In the genomic region with DNA sequence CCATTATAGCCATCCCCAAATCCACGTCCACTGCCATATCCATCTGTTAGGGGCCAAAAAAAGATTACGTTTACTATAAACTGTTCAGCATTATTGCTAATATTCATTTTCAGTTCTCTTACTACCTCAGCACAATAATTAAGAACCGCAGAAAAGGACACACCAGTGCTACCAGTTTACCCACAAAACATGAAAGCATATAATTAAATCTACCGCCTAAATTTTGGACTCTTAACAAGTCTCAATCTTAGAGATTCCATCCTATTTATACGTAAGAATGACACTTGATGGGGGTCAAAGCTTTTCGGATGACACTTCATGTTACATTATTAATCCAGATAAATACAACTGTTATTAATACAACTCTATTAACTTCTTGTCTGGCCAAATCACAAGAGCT, we compare ENCODE assay signal across 1 cellular context.
TF ChIP-seq lines count a peak whose summit lies in the region.

No MANE protein-coding gene starts in this region.

TF ChIP-seq in WTC11, 78 proteins besides CTCF, POLR2A, EP300 and RAD21 (continued from another document):
- TF ChIP-seq, protein P1, sequence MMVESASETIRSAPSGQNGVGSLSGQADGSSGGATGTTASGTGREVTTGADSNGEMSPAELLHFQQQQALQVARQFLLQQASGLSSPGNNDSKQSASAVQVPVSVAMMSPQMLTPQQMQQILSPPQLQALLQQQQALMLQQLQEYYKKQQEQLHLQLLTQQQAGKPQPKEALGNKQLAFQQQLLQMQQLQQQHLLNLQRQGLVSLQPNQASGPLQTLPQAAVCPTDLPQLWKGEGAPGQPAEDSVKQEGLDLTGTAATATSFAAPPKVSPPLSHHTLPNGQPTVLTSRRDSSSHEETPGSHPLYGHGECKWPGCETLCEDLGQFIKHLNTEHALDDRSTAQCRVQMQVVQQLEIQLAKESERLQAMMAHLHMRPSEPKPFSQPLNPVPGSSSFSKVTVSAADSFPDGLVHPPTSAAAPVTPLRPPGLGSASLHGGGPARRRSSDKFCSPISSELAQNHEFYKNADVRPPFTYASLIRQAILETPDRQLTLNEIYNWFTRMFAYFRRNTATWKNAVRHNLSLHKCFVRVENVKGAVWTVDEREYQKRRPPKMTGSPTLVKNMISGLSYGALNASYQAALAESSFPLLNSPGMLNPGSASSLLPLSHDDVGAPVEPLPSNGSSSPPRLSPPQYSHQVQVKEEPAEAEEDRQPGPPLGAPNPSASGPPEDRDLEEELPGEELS (CRISPR knock-in tag; IDR thresholded peaks at IDR 0.05), result no peak
- no peak for TF ChIP-seq HMGA2 (CRISPR knock-in tag; IDR thresholded peaks at IDR 0.05)
- TF ChIP-seq SP1 (CRISPR knock-in tag; conservative IDR thresholded peaks at IDR 0.05), result no peak
- TF ChIP-seq GRHL2 (CRISPR knock-in tag; IDR thresholded peaks at IDR 0.05; ENCODE audit: insufficient replicate concordance, severe bottlenecking), result no peak
- no peak for TF ChIP-seq ZNF416 (CRISPR knock-in tag; IDR thresholded peaks at IDR 0.05)
- TF ChIP-seq JAZF1 (CRISPR knock-in tag; IDR thresholded peaks at IDR 0.05), result no peak
- 0 out of 2 replicates have a peak, but pooled peaks have one; percentile 39 for TF ChIP-seq ZNF671 (CRISPR knock-in tag; IDR thresholded peaks at IDR 0.05)
- TF ChIP-seq ZNF263 (CRISPR knock-in tag; IDR thresholded peaks at IDR 0.05; ENCODE audit: low read depth), result no peak
